14 cellular contexts compared by ENCODE assay signal in genomic region chr9:131094622-131095021, GRCh38. TPM values are rescaled to one million over a fixed set of nuclear protein-coding genes. Genes with fewer than 3 reads are reported as not detected.
DNase-seq lines count a peak whose midpoint lies in the region; ATAC-seq and TF ChIP-seq lines count a peak whose summit lies in the region.
"Had no signal": no experiment of that assay in that cellular context is flagged by ENCODE, and none has a peak within 500 bp of the region (broad histone marks: within the 10 kb centered on the region; RNA-seq: fewer than 3 reads in every experiment).

No MANE protein-coding gene starts in this region.

- TF ChIP-seq POLR2A in thyroid gland (IDR thresholded peaks at IDR 0.05) = no peak
- no peak for TF ChIP-seq POLR2A in transverse colon (IDR thresholded peaks at IDR 0.05)

- H3K27me3 ChIP-seq in right atrium auricular region = no peaks in the 10 kb centered on the region
- H3K27me3 ChIP-seq in thyroid gland = no peaks in the 10 kb centered on the region
- peaks cover 51% of the 10 kb centered on the region for H3K27me3 ChIP-seq in transverse colon

- no peak for TF ChIP-seq CTCF in cardiac fibroblast (IDR thresholded peaks at IDR 0.05; ENCODE audit: low read depth, low read length)
- TF ChIP-seq CTCF in right atrium auricular region (IDR thresholded peaks at IDR 0.05) = no peak
- TF ChIP-seq CTCF in thyroid gland (IDR thresholded peaks at IDR 0.05) = no peak
- no peak for TF ChIP-seq CTCF in transverse colon (IDR thresholded peaks at IDR 0.05)

- in situ Hi-C loops in transverse colon (cut with MboI; ENCODE audit: low pct_ligation_motif_present in 1 of 4, low pct_unique_long_range_greater_than_20kb in 1 of 4, low sequenced_read_pairs in 3 of 4) = no loop called here

- H3K27me3 Mint-ChIP-seq in activated CD4-positive, alpha-beta T cell treated with anti-CD3 and anti-CD28 coated beads, Interleukin-2, amount 10 ng/mL, durations not matched to agents 24 days and 14 days = peaks cover 35% of the 10 kb centered on the region
- H3K27me3 Mint-ChIP-seq in stimulated activated naive CD8-positive, alpha-beta T cell treated with anti-CD3 and anti-CD28 coated beads, Interleukin-15, amount 100 ng/mL, for 72 hours = peaks cover 58% of the 10 kb centered on the region

- no peak for TF ChIP-seq EP300 in transverse colon (IDR thresholded peaks at IDR 0.05; ENCODE audit: low read depth)

- peak overlapping the region; percentile 17 for H3K4me3 Mint-ChIP-seq in activated CD4-positive, alpha-beta T cell treated with anti-CD3 and anti-CD28 coated beads, Interleukin-2, amount 10 ng/mL, durations not matched to agents 24 days and 14 days
- no peak overlapping the region for H3K4me3 Mint-ChIP-seq in stimulated activated naive CD8-positive, alpha-beta T cell treated with anti-CD3 and anti-CD28 coated beads, Interleukin-15, amount 100 ng/mL, for 72 hours

- H3K36me3 ChIP-seq in right atrium auricular region = no peaks in the 10 kb centered on the region
- H3K36me3 ChIP-seq in thyroid gland = no peaks in the 10 kb centered on the region
- H3K36me3 ChIP-seq in transverse colon = no peaks in the 10 kb centered on the region

- no peak for DNase-seq in activated CD4-positive, alpha-beta T cell treated with anti-CD3 and anti-CD28 coated beads, Interleukin-2, amount 10 ng/mL, durations not matched to agents 24 days and 14 days
- no peak for DNase-seq in activated CD4-positive, alpha-beta T cell treated with anti-CD3 and anti-CD28 coated beads, Interleukin-2, amount 50 U/mL, for 1 hour
- DNase-seq in cardiac fibroblast (ENCODE audit: low read depth in 2 of 2) (peak; percentile 40 to 74), right atrium auricular region (ENCODE audit: low spot score) (peak; percentile 69), thyroid gland (peak; percentile 57), transverse colon (no peak)
- DNase-seq in stimulated activated naive CD8-positive, alpha-beta T cell treated with anti-CD3 and anti-CD28 coated beads, Interleukin-15, amount 100 ng/mL, for 72 hours = no peak
- DNase-seq: activated CD4-positive, alpha-beta T cell treated with anti-CD3 and anti-CD28 coated beads for 4 hours; central memory CD4-positive, alpha-beta T cell; DND-41; NCI-H1417 treated with DMSO at 0.1 percent for 48 hours; NCI-H69 had no signal

- H3K4me3 ChIP-seq in cardiac fibroblast (replicated peaks in 1 of 2; ENCODE audit: low read depth in 2 of 2, low read length in 2 of 2) (no peak overlapping the region), right atrium auricular region (no peak overlapping the region), thyroid gland (replicated peaks in 1 of 3) (no peak overlapping the region), transverse colon (no peak overlapping the region)

- no peaks in the 10 kb centered on the region for H3K9me3 Mint-ChIP-seq in activated CD4-positive, alpha-beta T cell treated with anti-CD3 and anti-CD28 coated beads, Interleukin-2, amount 10 ng/mL, durations not matched to agents 24 days and 14 days
- H3K9me3 Mint-ChIP-seq in stimulated activated naive CD8-positive, alpha-beta T cell treated with anti-CD3 and anti-CD28 coated beads, Interleukin-15, amount 100 ng/mL, for 72 hours = no peaks in the 10 kb centered on the region

- no peaks in the 10 kb centered on the region for H3K36me3 Mint-ChIP-seq in activated CD4-positive, alpha-beta T cell treated with anti-CD3 and anti-CD28 coated beads, Interleukin-2, amount 10 ng/mL, durations not matched to agents 24 days and 14 days (ENCODE audit: low read depth)

- intact Hi-C loops in activated CD4-positive, alpha-beta T cell treated with anti-CD3 and anti-CD28 coated beads, Interleukin-2, amount 10 ng/mL, durations not matched to agents 24 days and 14 days (cut with micrococcal nuclease) = no loop called here
- intact Hi-C loops in thyroid gland (cut with DNase I) (no loop called here), transverse colon (cut with DNase I; ENCODE audit: low total_unique reads) (no loop called here)

- H3K27ac ChIP-seq in right atrium auricular region (peak overlapping the region in 1 of 2 donors; percentile 13), thyroid gland (no peak overlapping the region), transverse colon (no peak overlapping the region)

- ATAC-seq in stimulated activated naive CD8-positive, alpha-beta T cell treated with anti-CD3 and anti-CD28 coated beads, Interleukin-15, amount 100 ng/mL, for 72 hours = no peak
- ATAC-seq in HG02885 (IDR thresholded peaks at IDR 0.05; ENCODE audit: poor library complexity, unreplicated experiment) = no peak
- ATAC-seq: SK-N-SH treated with all-trans-retinoic acid at 6 μM for 48 hours had no signal

- 35 to 47% methylated on average over 11 to 12 of the region's 12 CpGs for WGBS in thyroid gland, 2 donors
- 37% methylated on average over 12 of the region's 12 CpGs; no CpG with 5 or more reads in 1 of the 2 donors for WGBS in transverse colon (ENCODE audit: low coverage in 1 of 2), 2 donors

- H3K4me1 ChIP-seq in right atrium auricular region = peaks cover 0 to 31% of the 10 kb centered on the region in 2 donors
- peaks cover 28 to 30% of the 10 kb centered on the region in 2 donors for H3K4me1 ChIP-seq in thyroid gland
- peaks cover 0 to 16% (median 10%) of the 10 kb centered on the region in 4 donors for H3K4me1 ChIP-seq in transverse colon

- H3K27ac Mint-ChIP-seq in activated CD4-positive, alpha-beta T cell treated with anti-CD3 and anti-CD28 coated beads, Interleukin-2, amount 10 ng/mL, durations not matched to agents 24 days and 14 days = no peak overlapping the region
- H3K27ac Mint-ChIP-seq in stimulated activated naive CD8-positive, alpha-beta T cell treated with anti-CD3 and anti-CD28 coated beads, Interleukin-15, amount 100 ng/mL, for 72 hours = no peak overlapping the region

- H3K9me3 ChIP-seq in right atrium auricular region (no peaks in the 10 kb centered on the region), thyroid gland (no peaks in the 10 kb centered on the region), transverse colon (no peaks in the 10 kb centered on the region)

- H3K4me1 Mint-ChIP-seq in activated CD4-positive, alpha-beta T cell treated with anti-CD3 and anti-CD28 coated beads, Interleukin-2, amount 10 ng/mL, durations not matched to agents 24 days and 14 days = peaks cover 3% of the 10 kb centered on the region
- peaks cover 14% of the 10 kb centered on the region for H3K4me1 Mint-ChIP-seq in stimulated activated naive CD8-positive, alpha-beta T cell treated with anti-CD3 and anti-CD28 coated beads, Interleukin-15, amount 100 ng/mL, for 72 hours

RNA-seq across cellular contexts. Expression of gene AIF1L, which starts 1.7 kb away (rescaled TPM):
- total RNA-seq in activated CD4-positive, alpha-beta T cell treated with anti-CD3 and anti-CD28 coated beads, Interleukin-2, amount 10 ng/mL, durations not matched to agents 24 days and 14 days = 0.59 and 0.72 TPM in 2 replicates
- total RNA-seq in right atrium auricular region (10 to 100 TPM; 15.4 to 27.3 TPM), thyroid gland (100 to 1,000 TPM in 1 of 4 donors, 10 to 100 TPM in 3; 43.0 to 114 (median 87.9) TPM), transverse colon (1 to 10 TPM in 3 of 4 donors, under 1 TPM in 1; 0.75 to 4.4 (median 1.7) TPM)

RNA-seq across cellular contexts. Expression of gene NUP214, which starts 30.8 kb away (rescaled TPM):
- total RNA-seq in activated CD4-positive, alpha-beta T cell treated with anti-CD3 and anti-CD28 coated beads, Interleukin-2, amount 10 ng/mL, durations not matched to agents 24 days and 14 days = 77.7 and 79.2 TPM in 2 replicates
- total RNA-seq in right atrium auricular region (10 to 100 TPM; 29.5 to 31.6 TPM), thyroid gland (10 to 100 TPM; 27.3 to 59.2 (median 46.6) TPM), transverse colon (100 to 1,000 TPM in 2 of 4 donors, 10 to 100 TPM in 2; 48.3 to 152 (median 85.9) TPM)

Comparison
In these comparisons a context has a peak if more than half of its experiments do, and no peak if none do; other contexts are left out.
1. DNase-seq: peak in cardiac fibroblast (2 of 2), right atrium auricular region (single experiment) and thyroid gland (2 of 2); none in activated CD4-positive, alpha-beta T cell treated with anti-CD3 and anti-CD28 coated beads, Interleukin-2, amount 10 ng/mL, durations not matched to agents 24 days and 14 days (single experiment), activated CD4-positive, alpha-beta T cell treated with anti-CD3 and anti-CD28 coated beads, Interleukin-2, amount 50 U/mL, for 1 hour (single experiment), transverse colon (single experiment) and stimulated activated naive CD8-positive, alpha-beta T cell treated with anti-CD3 and anti-CD28 coated beads, Interleukin-15, amount 100 ng/mL, for 72 hours (0 of 2).